Comparison of ENCODE assay signal across 8 cellular contexts in genomic region chr14:93430889-93431670, GRCh38. TPM values are rescaled to one million over a fixed set of nuclear protein-coding genes. Genes with fewer than 3 reads are reported as not detected.
DNase-seq lines count a peak whose midpoint lies in the region; ATAC-seq, FAIRE-seq and TF ChIP-seq lines count a peak whose summit lies in the region.

Gene UNC79, plus strand, starts transcription at chr14:93430939. Its CDS starts 91 bp downstream, at chr14:93431030.

- H3K36me3 ChIP-seq in mesenchymal stem cell (ENCODE audit: control insufficient read depth in 1 of 2, insufficient read depth in 2 of 2, low read depth in 1 of 2, low read length in 2 of 2), result no peaks in the 10 kb centered on the region

- no peak within 1 kb of the TSS for H2BK15ac ChIP-seq in mesenchymal stem cell (ENCODE audit: low read depth, poor library complexity, severe bottlenecking)

- no peak within 1 kb of the TSS for H2BK120ac ChIP-seq in mesenchymal stem cell (ENCODE audit: low read depth, low read length)

- no peak for FAIRE-seq in D721Med (lab: Jason Lieb, UNC)

- H3K9me3 ChIP-seq in mesenchymal stem cell (ENCODE audit: control insufficient read depth, low read length), result peaks cover 11% of the 10 kb centered on the region

- no peak within 1 kb of the TSS for H3K23ac ChIP-seq in mesenchymal stem cell (ENCODE audit: low read length in 2 of 2)

- no peak within 1 kb of the TSS for H3K18ac ChIP-seq in mesenchymal stem cell (ENCODE audit: low read depth in 1 of 2, low read length in 2 of 2)

- H3K79me1 ChIP-seq in mesenchymal stem cell (replicated peaks; ENCODE audit: low read length, poor library complexity, severe bottlenecking), result no peaks in the 10 kb centered on the region

- peak within 1 kb of the TSS; percentile 81 for H3K4me2 ChIP-seq in mesenchymal stem cell (ENCODE audit: low read length, poor library complexity, severe bottlenecking)

- H2BK5ac ChIP-seq in mesenchymal stem cell (ENCODE audit: low read depth, low read length, poor library complexity, severe bottlenecking), result no peak within 1 kb of the TSS

- peaks cover 28 to 33% of the 10 kb centered on the region in 2 experiments for H3K27me3 ChIP-seq in mesenchymal stem cell (ENCODE audit: control insufficient read depth in 1 of 2, insufficient read depth in 1 of 2, low read length in 2 of 2)

- no peak within 1 kb of the TSS for H2AFZ ChIP-seq in mesenchymal stem cell (ENCODE audit: low read depth, low read length)

- no peak within 1 kb of the TSS for H3K9ac ChIP-seq in mesenchymal stem cell (ENCODE audit: low read length)

- H4K8ac ChIP-seq in mesenchymal stem cell (ENCODE audit: low read length), result no peak within 1 kb of the TSS

- no peak within 1 kb of the TSS for H3K27ac ChIP-seq in mesenchymal stem cell (ENCODE audit: low read length, poor library complexity, severe bottlenecking)

- no peak within 1 kb of the TSS for H3K14ac ChIP-seq in mesenchymal stem cell (ENCODE audit: low read length in 2 of 2)

- no peak within 1 kb of the TSS for H2BK12ac ChIP-seq in mesenchymal stem cell (ENCODE audit: low read length in 2 of 2)

- ATAC-seq in HG03342 (IDR thresholded peaks at IDR 0.05; ENCODE audit: unreplicated experiment) (no peak), GM19455 (IDR thresholded peaks at IDR 0.05; ENCODE audit: unreplicated experiment) (no peak), HG03139 (IDR thresholded peaks at IDR 0.05; ENCODE audit: unreplicated experiment) (no peak)

- DNase-seq in D721Med (ENCODE audit: insufficient read length, low spot score) (peak; percentile 45), NCI-H2107 (lab: John Stamatoyannopoulos, UW) (peak; percentile 78), cardiac fibroblast (ENCODE audit: low read depth in 2 of 2) (peak; percentile 2 to 22), mesenchymal stem cell (no peak), hepatic stellate cell (ENCODE audit: low spot score) (no peak)

- no peak within 1 kb of the TSS for H2AK5ac ChIP-seq in mesenchymal stem cell (ENCODE audit: low read length, severe bottlenecking)

- H4K91ac ChIP-seq in mesenchymal stem cell (ENCODE audit: low read length), result no peak within 1 kb of the TSS

- no peak within 1 kb of the TSS for H3K4ac ChIP-seq in mesenchymal stem cell (ENCODE audit: low read depth in 1 of 2, low read length in 2 of 2)

- 2% methylated on average over 33 of the region's 35 CpGs for WGBS in mesenchymal stem cell

- no peak for TF ChIP-seq CTCF in D721Med (IDR thresholded peaks at IDR 0.05; ENCODE audit: insufficient read depth, missing control alignments)
- no peak for TF ChIP-seq CTCF in cardiac fibroblast (IDR thresholded peaks at IDR 0.05; ENCODE audit: low read depth, low read length)

- peak within 1 kb of the TSS in 1 of 2 donors; percentile 29 for H3K4me3 ChIP-seq in cardiac fibroblast (replicated peaks in 1 of 2; ENCODE audit: low read depth in 2 of 2, low read length in 2 of 2)
- H3K4me3 ChIP-seq in mesenchymal stem cell (ENCODE audit: insufficient read depth in 1 of 2, low read depth in 1 of 2, low read length in 2 of 2), result peak within 1 kb of the TSS; percentile 46 to 64

- H3K4me1 ChIP-seq in mesenchymal stem cell (ENCODE audit: control insufficient read depth, insufficient read depth, low read depth, low read length), result peaks cover 10% of the 10 kb centered on the region

RNA-seq across cellular contexts. Expression of gene UNC79, which starts in this region (rescaled TPM):
- polyA plus RNA-seq in mesenchymal stem cell (2013, experiment 1 of 2), result 0.01 TPM
- polyA plus RNA-seq in mesenchymal stem cell (2013, experiment 2 of 2), result 0.01 TPM

Comparison
In these comparisons a context has a peak if more than half of its experiments do, and no peak if none do; other contexts are left out.
1. DNase-seq: peak in D721Med (single experiment), NCI-H2107 (single experiment) and cardiac fibroblast (2 of 2); none in mesenchymal stem cell (single experiment) and hepatic stellate cell (single experiment).